Comparison of ENCODE assay signal across 24 cellular contexts in the genomic region with DNA sequence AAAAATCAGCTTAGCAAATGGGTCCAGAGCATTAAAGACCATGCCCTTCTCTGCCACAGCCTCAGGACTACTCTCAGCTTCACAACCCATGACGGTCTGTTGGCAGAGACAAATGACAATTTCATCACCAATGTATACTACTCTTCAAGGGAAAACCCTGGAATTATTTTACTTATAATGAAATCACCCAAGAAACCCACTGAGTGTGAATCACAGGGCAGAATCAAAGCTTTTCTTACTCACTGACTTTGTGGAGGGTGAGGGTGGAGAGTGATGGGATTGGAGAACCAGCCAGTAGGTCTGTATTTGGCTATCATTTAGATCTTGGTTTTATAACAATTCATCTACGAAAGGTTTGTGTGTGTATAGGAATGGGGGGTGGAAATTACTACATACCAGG.
"Had no signal": no experiment of that assay in that cellular context is flagged by ENCODE, and none has a peak within 500 bp of the region (broad histone marks: within the 10 kb centered on the region; RNA-seq: fewer than 3 reads in every experiment).

No MANE protein-coding gene starts in this region.

- H2AFZ ChIP-seq: parathyroid adenoma had no signal

- H3K36me3 Mint-ChIP-seq: activated naive CD8-positive, alpha-beta T cell; brain; naive thymus-derived CD4-positive, alpha-beta T cell; T-cell had no signal

- H3K27me3 ChIP-seq: spleen, suprapubic skin, tibial artery, upper lobe of right lung had no signal

- H3K4me1 Mint-ChIP-seq: activated B cell treated with CpG ODN at 0.5 μM for 24 hours; brain; naive thymus-derived CD4-positive, alpha-beta T cell; T-cell had no signal

- H3K4me3 ChIP-seq: heart right ventricle, spleen, suprapubic skin, tibial artery, upper lobe of right lung had no signal

- H3K9me3 Mint-ChIP-seq: activated B cell treated with CpG ODN at 0.5 μM for 24 hours; brain; naive thymus-derived CD4-positive, alpha-beta T cell had no signal

- H3K27ac Mint-ChIP-seq: activated B cell treated with CpG ODN at 0.5 μM for 24 hours; activated naive CD8-positive, alpha-beta T cell; activated T-cell treated with anti-CD3 and anti-CD28 coated beads, Interleukin-2, amount 50 U/mL, for 72 hours; brain; effector memory CD8-positive, alpha-beta T cell; naive thymus-derived CD4-positive, alpha-beta T cell; T-cell had no signal

- H3K79me2 ChIP-seq: parathyroid adenoma had no signal

- H3K27ac ChIP-seq: heart right ventricle, parathyroid adenoma, spleen, suprapubic skin, tibial artery, upper lobe of right lung had no signal

- ATAC-seq: activated T-cell treated with anti-CD3 and anti-CD28 coated beads, Interleukin-2, amount 50 U/mL, for 72 hours; effector memory CD8-positive, alpha-beta T cell; heart right ventricle; left colon; naive thymus-derived CD4-positive, alpha-beta T cell; right cardiac atrium; T-cell; upper lobe of right lung had no signal

- H3K4me3 Mint-ChIP-seq: activated B cell treated with CpG ODN at 0.5 μM for 24 hours; activated naive CD8-positive, alpha-beta T cell; activated T-cell treated with anti-CD3 and anti-CD28 coated beads, Interleukin-2, amount 50 U/mL, for 72 hours; brain; effector memory CD8-positive, alpha-beta T cell; naive thymus-derived CD4-positive, alpha-beta T cell; T-cell had no signal

- H3K36me3 ChIP-seq: heart right ventricle, spleen, suprapubic skin, tibial artery, upper lobe of right lung had no signal

- H3K9ac ChIP-seq: parathyroid adenoma had no signal

- H3K27me3 Mint-ChIP-seq: activated B cell treated with CpG ODN at 0.5 μM for 24 hours; activated naive CD8-positive, alpha-beta T cell; effector memory CD8-positive, alpha-beta T cell had no signal

- FAIRE-seq: islet of Langerhans had no signal

- H3K4me1 ChIP-seq: heart right ventricle, parathyroid adenoma, spleen, suprapubic skin, tibial artery, upper lobe of right lung had no signal

- DNase-seq: activated B cell treated with CpG ODN at 0.5 μM for 24 hours; activated CD4-positive, alpha-beta T cell treated with anti-CD3 and anti-CD28 coated beads, Interleukin-2, amount 50 U/mL, for 1 hour; activated naive CD4-positive, alpha-beta T cell; activated T-cell treated with anti-CD3 and anti-CD28 coated beads for 4 hours; activated T-cell treated with anti-CD3 and anti-CD28 coated beads, Interleukin-2, amount 50 U/mL, for 72 hours; anterior cingulate cortex; cortex of kidney; effector memory CD8-positive, alpha-beta T cell; heart right ventricle; left colon; midbrain; naive thymus-derived CD4-positive, alpha-beta T cell; nucleus accumbens; right cardiac atrium; spleen; stimulated activated naive CD4-positive, alpha-beta T cell; T-cell; tibial artery; upper lobe of right lung had no signal

- H3K9me3 ChIP-seq: heart right ventricle, spleen, suprapubic skin, tibial artery, upper lobe of right lung had no signal
